6 cellular contexts compared by ENCODE assay signal in genomic region chr19:16541526-16542044, GRCh38. TPM values are rescaled to one million over a fixed set of nuclear protein-coding genes. Genes with fewer than 3 reads are reported as not detected.
DNase-seq lines count a peak whose midpoint lies in the region; ATAC-seq and TF ChIP-seq lines count a peak whose summit lies in the region.

No MANE protein-coding gene starts in this region.

- H3K4me1 ChIP-seq in OCI-LY7 (ENCODE audit: insufficient read depth, low read length, poor library complexity, severe bottlenecking) (peaks cover 33% of the 10 kb centered on the region), testis (peaks cover 20% of the 10 kb centered on the region)

- BruUV-seq in OCI-LY7 (replicated peaks; lab: Mats Ljungman, UMichigan): TSS peak; percentile 90

- H3K36me3 ChIP-seq in OCI-LY7 (ENCODE audit: insufficient read depth, low read length): peaks cover 50% of the 10 kb centered on the region
- no peaks in the 10 kb centered on the region for H3K36me3 ChIP-seq in testis (ENCODE audit: low read depth, missing control alignments)

- H3K4me2 ChIP-seq in OCI-LY7 (ENCODE audit: low read length): peak overlapping the region; percentile 87

- H3K9me2 ChIP-seq in OCI-LY7 (ENCODE audit: insufficient read depth, low read length): no peaks in the 10 kb centered on the region

- TF ChIP-seq POLR2A in testis (IDR thresholded peaks at IDR 0.05): no peak

- intact Hi-C loops in OCI-LY7 (cut with micrococcal nuclease; ENCODE audit: unreplicated experiment): loop anchor here (2.0 to 5.0 kb wide), 2 partner anchors 46 to 87 kb away; partner anchors contain the start of gene MED26
- intact Hi-C loops in testis (cut with DNase I; ENCODE audit: low total_unique reads): no loop called here
- intact Hi-C loops in sciatic nerve (cut with DNase I): no loop called here

- H3K4me3 ChIP-seq in OCI-LY7 (ENCODE audit: low read depth, low read length, poor library complexity, severe bottlenecking) (peak overlapping the region; percentile 96), fibroblast of the aortic adventitia (ENCODE audit: low read depth, low read length) (peak overlapping the region; percentile 93), testis (peak overlapping the region; percentile 70 to 87)

- peaks cover 12% of the 10 kb centered on the region; the same call in 1 of the 2 replicates for H4K20me1 ChIP-seq in OCI-LY7 (ENCODE audit: insufficient read depth, low read length)

- no peak for TF ChIP-seq CTCF in OCI-LY7 (conservative IDR thresholded peaks at IDR 0.05; ENCODE audit: low read length)
- TF ChIP-seq CTCF in fibroblast of the aortic adventitia (IDR thresholded peaks at IDR 0.05; ENCODE audit: insufficient read depth, low read length): no peak
- no peak for TF ChIP-seq CTCF in testis (IDR thresholded peaks at IDR 0.05)

- H3K79me2 ChIP-seq in OCI-LY7 (ENCODE audit: insufficient read depth, low read depth, low read length): peaks cover 87% of the 10 kb centered on the region

- peak overlapping the region; percentile 15; the same call in 1 of the 2 replicates for H2AFZ ChIP-seq in OCI-LY7 (ENCODE audit: low read length)

- 0 to 1% methylated on average over 18 to 29 of the region's 29 CpGs for WGBS in testis, 2 donors

- DNase-seq in OCI-LY7 (ENCODE audit: low spot score) (peak; percentile 50), fibroblast of the aortic adventitia (ENCODE audit: low read depth) (no peak), testis (no peak), sciatic nerve (ENCODE audit: low spot score) (no peak), NCI-H2196 (lab: John Stamatoyannopoulos, UW; ENCODE audit: unreplicated experiment) (no peak)

- POLR2A ChIA-PET in OCI-LY7 (lab: Charles Lee): no interaction called here

- H3K27ac ChIP-seq in OCI-LY7 (ENCODE audit: low read depth, low read length, poor library complexity, severe bottlenecking) (peak overlapping the region; percentile 71), testis (peak overlapping the region; percentile 71 to 79)

- CTCF ChIA-PET in OCI-LY7 (lab: Charles Lee; ENCODE audit: unreplicated experiment): no interaction called here

- no peaks in the 10 kb centered on the region for H3K9me3 ChIP-seq in OCI-LY7 (ENCODE audit: low read length)
- H3K9me3 ChIP-seq in testis: no peaks in the 10 kb centered on the region

- no peaks in the 10 kb centered on the region for H3K27me3 ChIP-seq in testis

- ATAC-seq in GM19395 (IDR thresholded peaks at IDR 0.05; ENCODE audit: unreplicated experiment): peak; percentile 25
- no peak for ATAC-seq in sciatic nerve

RNA-seq across cellular contexts. Expression of gene CHERP, which starts 0.7 kb away (rescaled TPM):
- 14.6 and 15.6 TPM in 2 replicates for total RNA-seq in OCI-LY7 (2014; rRNA removed; shearing (Covaris generic))
- total RNA-seq in OCI-LY7 (2022) (87.1 and 87.2 TPM in 2 replicates), fibroblast of the aortic adventitia (ENCODE audit: low replicate concordance) (5.6 and 8.0 TPM in 2 replicates), testis (10 to 100 TPM; 46.5 to 51.3 TPM), sciatic nerve (36.9 TPM)
- polyA plus RNA-seq in testis (ENCODE audit: insufficient read depth, low read depth, low replicate concordance): 49.3 TPM

RNA-seq across cellular contexts. Expression of gene SLC35E1, which starts 30.6 kb away (rescaled TPM):
- 17.3 and 21.1 TPM in 2 replicates for total RNA-seq in OCI-LY7 (2014; rRNA removed; shearing (Covaris generic))
- total RNA-seq in OCI-LY7 (2022): 37.2 and 41.2 TPM in 2 replicates
- 30.4 and 32.0 TPM in 2 replicates for total RNA-seq in fibroblast of the aortic adventitia (ENCODE audit: low replicate concordance)
- total RNA-seq in testis: 10 to 100 TPM; 54.0 to 56.3 TPM
- polyA plus RNA-seq in testis (ENCODE audit: insufficient read depth, low read depth, low replicate concordance): 20.3 TPM
- total RNA-seq in sciatic nerve: 33.2 TPM

RNA-seq across cellular contexts. Expression of gene C19orf44, which starts 45.4 kb away (rescaled TPM):
- 5.2 and 6.8 TPM in 2 replicates for total RNA-seq in OCI-LY7 (2014; rRNA removed; shearing (Covaris generic))
- total RNA-seq in OCI-LY7 (2022) (7.6 and 8.4 TPM in 2 replicates), fibroblast of the aortic adventitia (ENCODE audit: low replicate concordance) (7.5 and 7.9 TPM in 2 replicates), testis (10 to 100 TPM; 13.6 to 35.4 TPM), sciatic nerve (11.2 TPM)
- polyA plus RNA-seq in testis (ENCODE audit: insufficient read depth, low read depth, low replicate concordance): 40.9 TPM

RNA-seq across cellular contexts. Expression of gene CALR3, which starts 45.6 kb away (rescaled TPM):
- total RNA-seq in OCI-LY7 (2014; rRNA removed; shearing (Covaris generic)): not detected in 2 replicates
- total RNA-seq in OCI-LY7 (2022) (not detected in 2 replicates), fibroblast of the aortic adventitia (ENCODE audit: low replicate concordance) (not detected in 2 replicates), testis (10 to 100 TPM; 40.6 to 75.7 TPM), sciatic nerve (not detected)
- polyA plus RNA-seq in testis (ENCODE audit: insufficient read depth, low read depth, low replicate concordance): 102 TPM
